In the genomic region with DNA sequence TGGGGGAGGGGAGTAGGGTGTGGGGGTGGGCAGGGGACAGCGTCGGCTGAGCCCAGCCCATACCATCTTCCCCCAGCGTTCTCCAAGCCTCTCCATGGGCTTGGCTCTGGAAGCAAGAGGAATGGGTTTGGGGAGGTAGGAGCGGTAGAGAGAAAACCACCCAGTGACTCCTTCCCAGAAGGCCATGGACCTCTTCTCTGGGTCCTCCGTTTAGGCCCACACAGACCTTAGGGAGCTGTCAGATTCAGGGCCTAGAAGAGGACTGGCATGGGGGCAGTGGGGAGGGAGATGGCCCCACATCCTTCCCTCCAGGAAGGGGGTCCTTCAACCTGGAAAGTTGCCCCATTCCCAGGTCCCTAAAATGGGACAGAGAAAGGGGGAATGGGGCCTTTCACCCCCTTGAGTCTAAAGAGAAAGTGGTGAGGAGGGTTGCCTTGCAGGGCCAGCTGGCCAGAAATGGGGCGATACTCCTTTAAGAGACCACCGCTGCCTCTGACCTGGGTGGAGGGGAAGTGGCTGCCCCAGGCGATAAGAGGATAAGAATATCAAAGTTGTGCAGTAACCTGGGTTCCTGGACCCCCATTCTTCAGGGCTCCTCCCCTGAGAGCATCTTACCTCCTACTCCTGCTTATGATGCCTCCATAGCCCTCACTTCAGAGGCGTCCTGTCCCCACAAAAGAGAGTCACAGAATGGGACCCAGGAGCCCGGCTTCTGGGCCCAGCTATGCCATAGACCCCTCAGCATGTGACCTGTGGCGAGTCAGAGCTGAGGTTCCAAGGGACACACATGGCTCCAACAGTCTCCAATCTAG, we compare ENCODE assay signal across 9 cellular contexts. TPM values are rescaled to one million over a fixed set of nuclear protein-coding genes. Genes with fewer than 3 reads are reported as not detected.
DNase-seq lines count a peak whose midpoint lies in the region; ATAC-seq, FAIRE-seq and TF ChIP-seq lines count a peak whose summit lies in the region.
"Had no signal": no experiment of that assay in that cellular context is flagged by ENCODE, and none has a peak within 500 bp of the region (broad histone marks: within the 10 kb centered on the region; RNA-seq: fewer than 3 reads in every experiment).

No MANE protein-coding gene starts in this region.

- H3K79me2 ChIP-seq in Karpas-422 (ENCODE audit: low read length), result peaks cover 13% of the 10 kb centered on the region
- H3K79me2 ChIP-seq in osteoblast (ENCODE audit: insufficient read depth, low read length), result no peaks in the 10 kb centered on the region

- H3K9me3 ChIP-seq in Karpas-422 (ENCODE audit: low read length), result no peaks in the 10 kb centered on the region
- H3K9me3 ChIP-seq in osteoblast (ENCODE audit: low read depth, low read length), result no peaks in the 10 kb centered on the region

- ATAC-seq in HG03520 (IDR thresholded peaks at IDR 0.05; ENCODE audit: unreplicated experiment) (no peak), HG03135 (IDR thresholded peaks at IDR 0.05; ENCODE audit: unreplicated experiment) (no peak), GM19455 (IDR thresholded peaks at IDR 0.05; ENCODE audit: unreplicated experiment) (no peak)

- peaks cover 75% of the 10 kb centered on the region for H3K4me1 ChIP-seq in Karpas-422 (ENCODE audit: low read length)
- H3K4me1 ChIP-seq in osteoblast (ENCODE audit: insufficient read depth, low read length), result peaks cover 26% of the 10 kb centered on the region

- H3K4me1 Mint-ChIP-seq in activated naive CD8-positive, alpha-beta T cell (ENCODE audit: low read depth), result peaks cover 47% of the 10 kb centered on the region

- H3K4me3 ChIP-seq in Karpas-422 (ENCODE audit: low read length) (peak overlapping the region; percentile 88), osteoblast (ENCODE audit: insufficient read depth, low read length) (no peak overlapping the region)

- peaks cover 22% of the 10 kb centered on the region for H3K36me3 ChIP-seq in Karpas-422 (ENCODE audit: insufficient read depth, low read length)
- no peaks in the 10 kb centered on the region for H3K36me3 ChIP-seq in osteoblast (ENCODE audit: insufficient read depth, low read length)

- no peaks in the 10 kb centered on the region for H3K27me3 Mint-ChIP-seq in activated naive CD8-positive, alpha-beta T cell

- peak overlapping the region; percentile 98 for H3K27ac Mint-ChIP-seq in activated naive CD8-positive, alpha-beta T cell

- H3K27me3 ChIP-seq in Karpas-422 (ENCODE audit: low read length) (no peaks in the 10 kb centered on the region), osteoblast (ENCODE audit: insufficient read depth, low read length) (no peaks in the 10 kb centered on the region)

- peak overlapping the region; percentile 92 for H3K4me2 ChIP-seq in Karpas-422 (ENCODE audit: low read depth, low read length, poor library complexity, severe bottlenecking)
- H3K4me2 ChIP-seq in osteoblast (ENCODE audit: insufficient read depth, low read length), result no peak overlapping the region

- TF ChIP-seq CTCF in osteoblast (IDR thresholded peaks at IDR 0.05; ENCODE audit: extremely low read depth, low read depth, low read length), result no peak

- H3K27ac ChIP-seq in Karpas-422 (ENCODE audit: low read length) (peak overlapping the region; percentile 100), osteoblast (ENCODE audit: low read depth, low read length) (no peak overlapping the region)

- H4K20me1 ChIP-seq in Karpas-422 (ENCODE audit: insufficient read depth, low read depth, low read length), result peaks cover 17% of the 10 kb centered on the region; the same call in 1 of the 2 replicates
- no peaks in the 10 kb centered on the region for H4K20me1 ChIP-seq in osteoblast (ENCODE audit: insufficient read depth, low read length)

- H3K9me2 ChIP-seq in Karpas-422 (replicated peaks; ENCODE audit: insufficient read depth, low read length), result no peaks in the 10 kb centered on the region

- peaks cover 12% of the 10 kb centered on the region for H3K36me3 Mint-ChIP-seq in activated naive CD8-positive, alpha-beta T cell

- DNase-seq in GF-D8 (lab: John Stamatoyannopoulos, UW), result peak; percentile 66
- DNase-seq in Karpas-422, result peak; percentile 88
- peak; percentile 63 for DNase-seq in osteoblast (ENCODE audit: insufficient read length, low spot score, missing footprints)
- DNase-seq in urothelium cell line (ENCODE audit: low spot score), result no peak
- DNase-seq: NCI-H1048 had no signal

- H3K4me3 Mint-ChIP-seq in activated naive CD8-positive, alpha-beta T cell, result peak overlapping the region; percentile 99

- H2AFZ ChIP-seq in Karpas-422 (ENCODE audit: low read length) (no peak overlapping the region), osteoblast (ENCODE audit: low read length) (no peak overlapping the region)

- H3K9me3 Mint-ChIP-seq in activated naive CD8-positive, alpha-beta T cell (ENCODE audit: low read depth), result no peaks in the 10 kb centered on the region

- peak overlapping the region; percentile 98 for H3K9ac ChIP-seq in Karpas-422 (ENCODE audit: low read length)

- no peak for FAIRE-seq in urothelium cell line (lab: Jason Lieb, UNC)

RNA-seq across cellular contexts. Expression of a gene that starts 5.0 kb away (rescaled TPM):
- 7.8 and 14.0 TPM in 2 replicates for total RNA-seq in Karpas-422 (2014; rRNA removed; shearing (Covaris generic); ENCODE audit: low replicate concordance)
- 3.8 and 4.3 TPM in 2 replicates for total RNA-seq in osteoblast

RNA-seq across cellular contexts. Expression of a gene that starts 18.4 kb away (rescaled TPM):
- total RNA-seq in Karpas-422 (2014; rRNA removed; shearing (Covaris generic); ENCODE audit: low replicate concordance), result 50.2 and 64.7 TPM in 2 replicates
- total RNA-seq in osteoblast, result 49.9 and 60.7 TPM in 2 replicates

RNA-seq across cellular contexts. Expression of a gene that starts 52.9 kb away (rescaled TPM):
- total RNA-seq in Karpas-422 (2014; rRNA removed; shearing (Covaris generic); ENCODE audit: low replicate concordance), result not detected in 2 replicates
- under 0.01 TPM in 1 of 2 replicates, not detected in the other for total RNA-seq in osteoblast
